In the genomic region with DNA sequence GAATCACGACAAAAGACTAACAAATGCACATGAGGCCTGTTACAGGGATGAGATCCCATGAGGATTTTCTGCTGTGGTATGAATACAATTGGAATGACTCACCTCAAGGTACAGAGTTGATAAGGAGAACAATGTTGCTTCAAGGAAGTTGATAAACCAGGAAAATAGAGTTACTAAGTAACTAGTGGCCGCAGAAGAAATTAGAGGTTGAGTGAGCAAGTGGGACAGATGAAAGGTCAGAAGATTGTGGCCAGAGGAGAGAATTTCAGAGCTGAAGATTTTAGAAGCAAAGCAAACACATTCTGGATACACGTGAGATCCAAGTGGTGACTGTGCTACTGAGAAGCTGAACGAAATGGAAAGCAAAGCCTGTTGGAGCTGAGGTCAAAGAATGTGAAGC, we compare ENCODE assay signal across 9 cellular contexts.
DNase-seq lines count a peak whose midpoint lies in the region; ATAC-seq and TF ChIP-seq lines count a peak whose summit lies in the region.
"Had no signal": no experiment of that assay in that cellular context is flagged by ENCODE, and none has a peak within 500 bp of the region (broad histone marks: within the 10 kb centered on the region; RNA-seq: fewer than 3 reads in every experiment).

No MANE protein-coding gene starts in this region.

- H3K9ac ChIP-seq in parathyroid adenoma: no peak overlapping the region

- H3K27me3 ChIP-seq in parathyroid adenoma (ENCODE audit: control insufficient read depth, insufficient read depth, low read length): no peaks in the 10 kb centered on the region
- no peaks in the 10 kb centered on the region for H3K27me3 ChIP-seq in MG63

- H3K4me1 ChIP-seq in parathyroid adenoma: peaks cover 49% of the 10 kb centered on the region

- H3K4me3 ChIP-seq in fibroblast of the aortic adventitia (ENCODE audit: low read depth, low read length): no peak overlapping the region
- H3K4me3 ChIP-seq in parathyroid adenoma (ENCODE audit: low read depth, low read length): no peak overlapping the region
- H3K4me3 ChIP-seq in MG63: no peak overlapping the region

- H3K9me3 ChIP-seq in parathyroid adenoma (ENCODE audit: control insufficient read depth, low read length): no peaks in the 10 kb centered on the region
- H3K9me3 ChIP-seq in MG63: no peaks in the 10 kb centered on the region

- TF ChIP-seq CTCF in fibroblast of the aortic adventitia (IDR thresholded peaks at IDR 0.05; ENCODE audit: insufficient read depth, low read length): no peak
- no peak for TF ChIP-seq CTCF in parathyroid adenoma (IDR thresholded peaks at IDR 0.05)

- H3K36me3 ChIP-seq in parathyroid adenoma (ENCODE audit: control insufficient read depth, insufficient read depth, low read length) (no peaks in the 10 kb centered on the region), MG63 (no peaks in the 10 kb centered on the region)

- DNase-seq in GM03348 (ENCODE audit: low spot score): peak; percentile 21
- peak; percentile 28 for DNase-seq in RPMI7951 (ENCODE audit: low read depth)
- peak; percentile 92 for DNase-seq in fibroblast of the aortic adventitia (ENCODE audit: low read depth)
- no peak for DNase-seq in AG20443 (ENCODE audit: low spot score)
- DNase-seq in D341Med (ENCODE audit: low spot score): no peak
- DNase-seq in MG63: no peak
- DNase-seq: activated gamma-delta T cell had no signal

- H3K79me2 ChIP-seq in parathyroid adenoma: peaks cover 10% of the 10 kb centered on the region

- ATAC-seq in HG03460 (IDR thresholded peaks at IDR 0.05; ENCODE audit: unreplicated experiment): no peak

- peak overlapping the region; percentile 81 for H3K27ac ChIP-seq in parathyroid adenoma

- H3K4me2 ChIP-seq in parathyroid adenoma (ENCODE audit: low read length): peak overlapping the region; percentile 58

- no peak overlapping the region for H2AFZ ChIP-seq in parathyroid adenoma

Comparison
In these comparisons a context has a peak if more than half of its experiments do, and no peak if none do; other contexts are left out.
1. DNase-seq: peak in GM03348 (single experiment), RPMI7951 (single experiment) and fibroblast of the aortic adventitia (single experiment); none in AG20443 (single experiment), D341Med (single experiment) and MG63 (single experiment).